1 cellular context compared by ENCODE assay signal in the genomic region with DNA sequence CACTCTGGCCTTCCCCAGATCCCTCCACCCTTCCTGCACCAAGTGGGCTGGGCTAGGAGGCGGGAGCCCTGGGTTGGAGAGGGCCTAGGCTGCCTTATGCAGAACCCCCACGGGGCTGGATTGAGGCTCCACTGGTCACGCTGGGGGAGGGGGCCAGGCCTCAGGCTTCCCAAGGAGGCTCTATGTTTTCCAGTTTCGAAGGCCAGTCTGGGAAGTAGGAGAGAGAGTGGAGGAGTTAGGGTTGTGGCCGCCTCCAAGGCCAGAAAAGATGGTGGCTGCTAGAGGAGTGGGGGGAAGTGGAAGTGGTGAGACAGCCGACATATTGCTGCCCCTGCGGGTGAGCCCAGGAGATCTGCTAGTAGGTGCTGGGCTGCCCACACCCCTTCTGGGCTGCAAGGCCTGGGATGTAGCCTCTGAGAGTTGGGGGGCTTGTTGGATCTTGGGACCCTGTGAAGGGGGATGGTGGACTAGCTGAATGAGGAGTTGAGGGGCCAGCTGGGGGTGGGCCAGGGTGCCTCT.
TF ChIP-seq lines count a peak whose summit lies in the region.

No MANE protein-coding gene starts in this region.

TF ChIP-seq in GM12878, 131 proteins besides CTCF, POLR2A, EP300 and RAD21:
- TF ChIP-seq CHD2 (IDR thresholded peaks at IDR 0.05; ENCODE audit: borderline replicate concordance, low read depth, low read length) (no peak), HDAC2 (IDR thresholded peaks at IDR 0.05) (no peak), BACH1 (IDR thresholded peaks at IDR 0.05; ENCODE audit: borderline replicate concordance) (0 out of 2 replicates have a peak, but pooled peaks have one; percentile 14), CHD1 (IDR thresholded peaks at IDR 0.05; ENCODE audit: low read depth, low read length) (peak; percentile 81; the same call in 1 of the 2 replicates), YY1 (IDR thresholded peaks at IDR 0.05; ENCODE audit: low read depth, low read length) (peak; percentile 89), CBX3 (IDR thresholded peaks at IDR 0.05; ENCODE audit: borderline replicate concordance, low read depth) (no peak), SPI1 (IDR thresholded peaks at IDR 0.05; ENCODE audit: borderline replicate concordance, insufficient read depth, low read depth, low read length) (peak; percentile 68), ZNF24 (IDR thresholded peaks at IDR 0.05) (no peak)
